9 cellular contexts compared by ENCODE assay signal in the genomic region with DNA sequence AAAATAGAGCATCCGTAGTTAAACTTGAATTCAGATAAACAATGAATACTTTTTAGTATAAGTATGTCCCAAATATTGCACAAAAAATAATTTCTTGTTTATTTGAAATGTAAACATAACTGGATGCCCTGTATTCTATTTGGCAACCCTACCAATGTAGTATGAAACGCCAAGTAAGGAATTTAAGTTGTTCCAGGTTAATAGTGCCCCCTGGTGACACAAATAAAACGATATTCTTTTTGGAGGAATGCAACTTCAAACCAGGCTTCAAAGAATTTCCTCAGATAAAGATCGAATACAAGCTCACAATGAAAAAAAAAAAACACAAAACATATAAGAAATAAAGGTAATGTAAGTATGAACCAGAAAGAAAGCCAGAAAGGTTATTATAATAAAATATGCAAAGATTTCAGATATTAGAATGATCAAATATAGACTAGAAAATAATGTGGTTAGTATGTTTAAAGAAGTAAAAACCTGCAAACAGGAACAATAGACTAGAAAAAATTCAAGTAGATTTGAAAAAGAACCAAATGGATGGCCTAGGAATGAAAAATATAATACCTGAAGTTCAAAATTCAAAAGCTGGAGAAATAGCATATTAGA. TPM values are rescaled to one million over a fixed set of nuclear protein-coding genes. Genes with fewer than 3 reads are reported as not detected.
DNase-seq lines count a peak whose midpoint lies in the region; ATAC-seq lines count a peak whose summit lies in the region.
"Had no signal": no experiment of that assay in that cellular context is flagged by ENCODE, and none has a peak within 500 bp of the region (broad histone marks: within the 10 kb centered on the region; RNA-seq: fewer than 3 reads in every experiment).

No MANE protein-coding gene starts in this region.

- no peak overlapping the region for H3K27ac Mint-ChIP-seq in activated T-cell treated with anti-CD3 and anti-CD28 coated beads, Interleukin-2, amount 50 U/mL, for 72 hours
- H3K27ac Mint-ChIP-seq: activated naive CD8-positive, alpha-beta T cell had no signal

- H3K27me3 Mint-ChIP-seq in activated T-cell treated with anti-CD3 and anti-CD28 coated beads, Interleukin-2, amount 50 U/mL, for 72 hours (ENCODE audit: low read depth): no peaks in the 10 kb centered on the region
- H3K27me3 Mint-ChIP-seq: activated naive CD8-positive, alpha-beta T cell had no signal

- no peaks in the 10 kb centered on the region for H3K4me1 Mint-ChIP-seq in activated T-cell treated with anti-CD3 and anti-CD28 coated beads, Interleukin-2, amount 50 U/mL, for 72 hours (ENCODE audit: low read depth)

- no peak overlapping the region for H3K4me3 Mint-ChIP-seq in activated T-cell treated with anti-CD3 and anti-CD28 coated beads, Interleukin-2, amount 50 U/mL, for 72 hours
- H3K4me3 Mint-ChIP-seq: activated naive CD8-positive, alpha-beta T cell had no signal

- H3K36me3 Mint-ChIP-seq in activated T-cell treated with anti-CD3 and anti-CD28 coated beads, Interleukin-2, amount 50 U/mL, for 72 hours (ENCODE audit: insufficient read depth in 2 of 2): no peaks in the 10 kb centered on the region
- H3K36me3 Mint-ChIP-seq: activated naive CD8-positive, alpha-beta T cell had no signal

- no peaks in the 10 kb centered on the region for H3K9me3 Mint-ChIP-seq in activated T-cell treated with anti-CD3 and anti-CD28 coated beads, Interleukin-2, amount 50 U/mL, for 72 hours

- peak; percentile 1 to 12 for DNase-seq in activated T-cell treated with anti-CD3 and anti-CD28 coated beads, Interleukin-2, amount 50 U/mL, for 72 hours
- DNase-seq in activated T-cell treated with anti-CD3 and anti-CD28 coated beads, Interleukin-2, amount 50 U/mL, for 48 hours: no peak
- DNase-seq in NCI-H1105 (lab: John Stamatoyannopoulos, UW) (peak; percentile 13), cerebellar cortex (ENCODE audit: low spot score) (peak; percentile 39), midbrain (lab: John Stamatoyannopoulos, UW) (peak; percentile 50)

- ATAC-seq in activated T-cell treated with anti-CD3 and anti-CD28 coated beads, Interleukin-2, amount 50 U/mL, for 72 hours (replicated peaks in 1 of 2): no peak
- ATAC-seq in HG03521 (IDR thresholded peaks at IDR 0.05; ENCODE audit: unreplicated experiment): no peak
- no peak for ATAC-seq in HG03039 (IDR thresholded peaks at IDR 0.05; ENCODE audit: unreplicated experiment)
- ATAC-seq in HG02840 (IDR thresholded peaks at IDR 0.05; ENCODE audit: low FRiP score, unreplicated experiment): no peak

RNA-seq across cellular contexts. Expression of gene AKAP7, which starts 18.4 kb away (rescaled TPM):
- total RNA-seq in activated T-cell treated with anti-CD3 and anti-CD28 coated beads, Interleukin-2, amount 50 U/mL, for 72 hours: 1 to 10 TPM; 6.7 to 6.8 TPM

RNA-seq across cellular contexts. Expression of gene EPB41L2, which starts 53.8 kb away (rescaled TPM):
- 10 to 100 TPM; 17.5 to 27.4 TPM for total RNA-seq in activated T-cell treated with anti-CD3 and anti-CD28 coated beads, Interleukin-2, amount 50 U/mL, for 72 hours

Comparison
In these comparisons a context has a peak if more than half of its experiments do, and no peak if none do; other contexts are left out.
1. DNase-seq: peak in activated T-cell treated with anti-CD3 and anti-CD28 coated beads, Interleukin-2, amount 50 U/mL, for 72 hours (2 of 2), NCI-H1105 (single experiment), cerebellar cortex (single experiment) and midbrain (single experiment); none in activated T-cell treated with anti-CD3 and anti-CD28 coated beads, Interleukin-2, amount 50 U/mL, for 48 hours (0 of 2).